ENCODE assay signal across 8 cellular contexts in genomic region chr11:9760180-9760550, GRCh38.
A peak's percentile ranks its signal among the peaks of the same experiment; 100 is the strongest.
DNase-seq lines count a peak whose midpoint lies in the region; ATAC-seq and TF ChIP-seq lines count a peak whose summit lies in the region.

No MANE protein-coding gene starts in this region.

- peak overlapping the region; percentile 99 for H3K27ac ChIP-seq in vagina

- H3K27me3 Mint-ChIP-seq in memory B cell (no peaks in the 10 kb centered on the region), CD14-positive monocyte (ENCODE audit: low read depth in 3 of 3) (peaks cover 5 to 8% (median 7%) of the 10 kb centered on the region in 3 donors)

- no peak overlapping the region for H3K4me3 Mint-ChIP-seq in memory B cell
- no peak overlapping the region for H3K4me3 Mint-ChIP-seq in CD14-positive monocyte

- peaks cover 74% of the 10 kb centered on the region for H3K4me1 ChIP-seq in vagina

- no peaks in the 10 kb centered on the region for H3K9me3 Mint-ChIP-seq in memory B cell
- peaks cover 0 to 2% (median 0%) of the 10 kb centered on the region in 7 donors for H3K9me3 Mint-ChIP-seq in CD14-positive monocyte

- no peaks in the 10 kb centered on the region for H3K27me3 ChIP-seq in vagina

- DNase-seq in stimulated activated CD4-positive, alpha-beta T cell treated with anti-CD3 and anti-CD28 coated beads, Interleukin-1b, Interleukin-23, amount 100 ng/mL, for 48 hours, result peak; percentile 15
- no peak for DNase-seq in stimulated activated CD4-positive, alpha-beta T cell treated with anti-CD3 and anti-CD28 coated beads, Interleukin-4, amount 100 ng/mL, for 24 hours
- peak; percentile 97 for DNase-seq in choroid plexus epithelial cell (ENCODE audit: low read depth)
- no peak for DNase-seq in memory B cell (ENCODE audit: low spot score in 2 of 2)
- DNase-seq in vagina (ENCODE audit: extremely low spot score in 2 of 2), result peak in 1 of 2 donors; percentile 94
- DNase-seq in CD14-positive monocyte (ENCODE audit: low spot score), result no peak

- H3K4me3 ChIP-seq in choroid plexus epithelial cell (ENCODE audit: low read depth, low read length) (no peak overlapping the region), vagina (no peak overlapping the region)

- H3K36me3 ChIP-seq in vagina, result no peaks in the 10 kb centered on the region

- H3K4me1 Mint-ChIP-seq in memory B cell (peaks cover 58% of the 10 kb centered on the region), CD14-positive monocyte (peaks cover 38% of the 10 kb centered on the region)

- no peak for TF ChIP-seq POLR2A in vagina (IDR thresholded peaks at IDR 0.05)

- TF ChIP-seq CTCF in choroid plexus epithelial cell (conservative IDR thresholded peaks at IDR 0.05; ENCODE audit: low read depth, low read length) (no peak), vagina (IDR thresholded peaks at IDR 0.05) (no peak), CD14-positive monocyte (IDR thresholded peaks at IDR 0.05) (no peak)

- H3K36me3 Mint-ChIP-seq in memory B cell (peaks cover 6% of the 10 kb centered on the region), CD14-positive monocyte (peaks cover 0 to 3% of the 10 kb centered on the region in 2 donors)

- H3K27ac Mint-ChIP-seq in memory B cell, result peak overlapping the region; percentile 94
- H3K27ac Mint-ChIP-seq in CD14-positive monocyte, result peak overlapping the region in 2 of 7 donors; percentile 4 to 92

- intact Hi-C loops in vagina (cut with DNase I), result no loop called here
- intact Hi-C loops in CD14-positive monocyte (cut with micrococcal nuclease), result no loop called here

- ATAC-seq in memory B cell (ENCODE audit: low read depth) (no peak), GM18520 (IDR thresholded peaks at IDR 0.05; ENCODE audit: unreplicated experiment) (no peak), GM19455 (IDR thresholded peaks at IDR 0.05; ENCODE audit: unreplicated experiment) (no peak)

- H3K9me3 ChIP-seq in vagina, result no peaks in the 10 kb centered on the region

Comparison
In these comparisons a context has a peak if more than half of its experiments do, and no peak if none do; other contexts are left out.
1. DNase-seq: peak in stimulated activated CD4-positive, alpha-beta T cell treated with anti-CD3 and anti-CD28 coated beads, Interleukin-1b, Interleukin-23, amount 100 ng/mL, for 48 hours (single experiment) and choroid plexus epithelial cell (single experiment); none in stimulated activated CD4-positive, alpha-beta T cell treated with anti-CD3 and anti-CD28 coated beads, Interleukin-4, amount 100 ng/mL, for 24 hours (single experiment), memory B cell (0 of 2) and CD14-positive monocyte (single experiment).